25 cellular contexts compared by ENCODE assay signal in genomic region chr19:29321116-29321515, GRCh38.
"Had no signal": no experiment of that assay in that cellular context is flagged by ENCODE, and none has a peak within 500 bp of the region (broad histone marks: within the 10 kb centered on the region; RNA-seq: fewer than 3 reads in every experiment).

No MANE protein-coding gene starts in this region.

- H3K4me1 ChIP-seq: colonic mucosa, gastrocnemius medialis, parathyroid adenoma, prostate gland, right atrium auricular region, transverse colon, vagina had no signal

- H3K36me3 Mint-ChIP-seq: mesothelial cell of epicardium; naive B cell; stimulated activated memory B cell treated with anti-CD40 and anti-IgM and Interleukin-4, amounts not matched to agents 10 μg/mL and 1 μg/mL and 100 μg/mL, for 72 hours had no signal

- H3K4me1 Mint-ChIP-seq: central memory CD8-positive, alpha-beta T cell; mesothelial cell of epicardium; naive B cell; stimulated activated memory B cell treated with anti-CD40 and anti-IgM and Interleukin-4, amounts not matched to agents 10 μg/mL and 1 μg/mL and 100 μg/mL, for 72 hours had no signal

- H2AFZ ChIP-seq: parathyroid adenoma had no signal

- H3K9ac ChIP-seq: parathyroid adenoma had no signal

- ATAC-seq: esophagus mucosa; gastrocnemius medialis; mucosa of descending colon; sciatic nerve; stimulated activated memory B cell treated with anti-CD40 and anti-IgM and Interleukin-4, amounts not matched to agents 10 μg/mL and 1 μg/mL and 100 μg/mL, for 72 hours; stimulated activated naive CD8-positive, alpha-beta T cell treated with anti-CD3 and anti-CD28 coated beads, Interleukin-15, Interleukin-2, amounts not matched to agents 100 U/mL and 50 U/mL, for 24 hours had no signal

- H3K27ac Mint-ChIP-seq: mesothelial cell of epicardium; nephron progenitor cell; stimulated activated memory B cell treated with anti-CD40 and anti-IgM and Interleukin-4, amounts not matched to agents 10 μg/mL and 1 μg/mL and 100 μg/mL, for 72 hours had no signal

- H3K27me3 ChIP-seq: colonic mucosa, gastrocnemius medialis, right atrium auricular region, transverse colon, vagina had no signal

- H3K9me3 Mint-ChIP-seq: central memory CD8-positive, alpha-beta T cell; mesothelial cell of epicardium; naive B cell; nephron progenitor cell; stimulated activated memory B cell treated with anti-CD40 and anti-IgM and Interleukin-4, amounts not matched to agents 10 μg/mL and 1 μg/mL and 100 μg/mL, for 72 hours had no signal

- DNase-seq: colonic mucosa; dermis blood vessel endothelial cell; effector CD4-positive, alpha-beta T cell; foreskin fibroblast; gastrocnemius medialis; mesenchymal stem cell; mucosa of descending colon; naive B cell; nephron progenitor cell; stimulated activated CD4-positive, alpha-beta T cell treated with anti-CD3 and anti-CD28 coated beads, Interleukin-2, amount 100 ng/mL, for 24 hours; stimulated activated CD4-positive, alpha-beta T cell treated with anti-CD3 and anti-CD28 coated beads, Interleukin-4, amount 100 ng/mL, for 4 hours; stimulated activated naive CD8-positive, alpha-beta T cell treated with anti-CD3 and anti-CD28 coated beads, Interleukin-15, Interleukin-2, amounts not matched to agents 100 U/mL and 50 U/mL, for 24 hours; substantia nigra; transverse colon had no signal

- H3K4me3 Mint-ChIP-seq: central memory CD8-positive, alpha-beta T cell; mesothelial cell of epicardium; naive B cell; nephron progenitor cell; stimulated activated memory B cell treated with anti-CD40 and anti-IgM and Interleukin-4, amounts not matched to agents 10 μg/mL and 1 μg/mL and 100 μg/mL, for 72 hours had no signal

- H3K27ac ChIP-seq: colonic mucosa, epithelial cell of prostate, gastrocnemius medialis, parathyroid adenoma, prostate gland, right atrium auricular region, thoracic aorta, transverse colon, vagina had no signal

- H3K9me3 ChIP-seq: colonic mucosa, gastrocnemius medialis, mucosa of descending colon, prostate gland, right atrium auricular region, thoracic aorta, transverse colon, vagina had no signal

- H3K27me3 Mint-ChIP-seq: naive B cell; stimulated activated memory B cell treated with anti-CD40 and anti-IgM and Interleukin-4, amounts not matched to agents 10 μg/mL and 1 μg/mL and 100 μg/mL, for 72 hours had no signal

- H3K79me2 ChIP-seq: parathyroid adenoma had no signal

- H3K36me3 ChIP-seq: colonic mucosa, gastrocnemius medialis, prostate gland, right atrium auricular region, thoracic aorta, transverse colon, vagina had no signal

- H3K4me3 ChIP-seq: colonic mucosa, gastrocnemius medialis, mucosa of descending colon, prostate gland, right atrium auricular region, thoracic aorta, transverse colon, vagina had no signal
